In the genomic region with DNA sequence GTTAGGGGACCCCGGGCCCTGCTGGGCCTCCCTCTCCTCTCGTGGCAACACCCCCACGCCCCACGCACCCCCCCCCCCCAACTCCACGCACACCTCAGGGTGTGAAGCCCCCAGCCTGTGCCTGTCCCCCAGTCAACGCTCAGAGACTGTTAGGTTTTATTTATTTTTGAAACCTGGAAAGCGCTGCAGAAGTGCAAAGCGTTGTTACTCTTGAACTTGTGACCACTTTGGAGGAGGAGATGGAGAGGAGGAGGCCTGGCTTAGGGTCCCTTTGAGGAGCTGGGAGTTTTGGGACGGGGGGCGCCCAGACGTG, we compare ENCODE assay signal across 1 cellular context.
TF ChIP-seq lines count a peak whose summit lies in the region.

No MANE protein-coding gene starts in this region.

TF ChIP-seq in HepG2, 621 proteins besides CTCF, POLR2A, EP300 and RAD21:
- TF ChIP-seq MEIS1 (CRISPR knock-in tag; IDR thresholded peaks at IDR 0.05; ENCODE audit: borderline replicate concordance) (no peak), IKZF1 (IDR thresholded peaks at IDR 0.05) (no peak), KDM6A (CRISPR knock-in tag; IDR thresholded peaks at IDR 0.05; ENCODE audit: low read depth) (no peak), ZNF556 (CRISPR knock-in tag; IDR thresholded peaks at IDR 0.05; ENCODE audit: borderline replicate concordance) (0 out of 2 replicates have a peak, but pooled peaks have one; percentile 1), HCFC1 (IDR thresholded peaks at IDR 0.05; ENCODE audit: low read depth, low read length) (no peak)
- TF ChIP-seq, protein P1, sequence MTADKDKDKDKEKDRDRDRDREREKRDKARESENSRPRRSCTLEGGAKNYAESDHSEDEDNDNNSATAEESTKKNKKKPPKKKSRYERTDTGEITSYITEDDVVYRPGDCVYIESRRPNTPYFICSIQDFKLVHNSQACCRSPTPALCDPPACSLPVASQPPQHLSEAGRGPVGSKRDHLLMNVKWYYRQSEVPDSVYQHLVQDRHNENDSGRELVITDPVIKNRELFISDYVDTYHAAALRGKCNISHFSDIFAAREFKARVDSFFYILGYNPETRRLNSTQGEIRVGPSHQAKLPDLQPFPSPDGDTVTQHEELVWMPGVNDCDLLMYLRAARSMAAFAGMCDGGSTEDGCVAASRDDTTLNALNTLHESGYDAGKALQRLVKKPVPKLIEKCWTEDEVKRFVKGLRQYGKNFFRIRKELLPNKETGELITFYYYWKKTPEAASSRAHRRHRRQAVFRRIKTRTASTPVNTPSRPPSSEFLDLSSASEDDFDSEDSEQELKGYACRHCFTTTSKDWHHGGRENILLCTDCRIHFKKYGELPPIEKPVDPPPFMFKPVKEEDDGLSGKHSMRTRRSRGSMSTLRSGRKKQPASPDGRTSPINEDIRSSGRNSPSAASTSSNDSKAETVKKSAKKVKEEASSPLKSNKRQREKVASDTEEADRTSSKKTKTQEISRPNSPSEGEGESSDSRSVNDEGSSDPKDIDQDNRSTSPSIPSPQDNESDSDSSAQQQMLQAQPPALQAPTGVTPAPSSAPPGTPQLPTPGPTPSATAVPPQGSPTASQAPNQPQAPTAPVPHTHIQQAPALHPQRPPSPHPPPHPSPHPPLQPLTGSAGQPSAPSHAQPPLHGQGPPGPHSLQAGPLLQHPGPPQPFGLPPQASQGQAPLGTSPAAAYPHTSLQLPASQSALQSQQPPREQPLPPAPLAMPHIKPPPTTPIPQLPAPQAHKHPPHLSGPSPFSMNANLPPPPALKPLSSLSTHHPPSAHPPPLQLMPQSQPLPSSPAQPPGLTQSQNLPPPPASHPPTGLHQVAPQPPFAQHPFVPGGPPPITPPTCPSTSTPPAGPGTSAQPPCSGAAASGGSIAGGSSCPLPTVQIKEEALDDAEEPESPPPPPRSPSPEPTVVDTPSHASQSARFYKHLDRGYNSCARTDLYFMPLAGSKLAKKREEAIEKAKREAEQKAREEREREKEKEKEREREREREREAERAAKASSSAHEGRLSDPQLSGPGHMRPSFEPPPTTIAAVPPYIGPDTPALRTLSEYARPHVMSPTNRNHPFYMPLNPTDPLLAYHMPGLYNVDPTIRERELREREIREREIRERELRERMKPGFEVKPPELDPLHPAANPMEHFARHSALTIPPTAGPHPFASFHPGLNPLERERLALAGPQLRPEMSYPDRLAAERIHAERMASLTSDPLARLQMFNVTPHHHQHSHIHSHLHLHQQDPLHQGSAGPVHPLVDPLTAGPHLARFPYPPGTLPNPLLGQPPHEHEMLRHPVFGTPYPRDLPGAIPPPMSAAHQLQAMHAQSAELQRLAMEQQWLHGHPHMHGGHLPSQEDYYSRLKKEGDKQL (CRISPR knock-in tag; IDR thresholded peaks at IDR 0.05; ENCODE audit: low read depth), result no peak
